In the genomic region with DNA sequence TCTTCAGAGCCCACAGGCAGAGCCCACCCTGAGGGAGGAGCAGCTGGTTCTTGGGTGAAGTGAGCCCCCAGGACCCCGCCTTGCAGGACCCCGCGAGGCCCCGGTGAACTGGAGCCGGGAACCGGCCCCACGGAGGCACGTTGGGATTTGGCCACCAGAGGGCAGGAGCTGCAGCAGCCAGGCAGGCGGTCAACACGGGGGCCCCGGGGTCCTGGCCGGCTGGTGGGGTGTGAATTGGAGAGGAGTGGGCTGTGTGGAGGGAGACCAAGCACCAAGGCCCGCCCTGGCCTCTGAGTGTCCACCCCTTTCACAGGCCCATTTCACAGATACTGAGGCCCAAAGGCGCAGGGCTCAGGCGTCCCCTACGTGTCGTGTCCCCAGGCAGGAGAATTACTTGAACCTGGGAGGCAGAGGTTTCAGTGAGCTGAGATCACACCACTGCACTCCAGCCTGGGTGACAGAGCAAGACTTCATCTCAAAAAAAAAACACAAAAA, we compare ENCODE assay signal across 8 cellular contexts. TPM values are rescaled to one million over a fixed set of nuclear protein-coding genes. Genes with fewer than 3 reads are reported as not detected.
A peak's percentile ranks its signal among the peaks of the same experiment; 100 is the strongest.
DNase-seq lines count a peak whose midpoint lies in the region; ATAC-seq and TF ChIP-seq lines count a peak whose summit lies in the region.

No MANE protein-coding gene starts in this region.

- H3K9me3 ChIP-seq in adipocyte (ENCODE audit: control insufficient read depth, low read length) = no peaks in the 10 kb centered on the region
- H3K9me3 ChIP-seq in left lung = no peaks in the 10 kb centered on the region

- peaks cover 17% of the 10 kb centered on the region for H3K27me3 ChIP-seq in adipocyte (replicated peaks; ENCODE audit: control insufficient read depth, insufficient read depth, low read length)
- H3K27me3 ChIP-seq in left lung = peaks cover 0 to 11% of the 10 kb centered on the region in 2 donors

- H3K4me1 ChIP-seq in adipocyte (ENCODE audit: control insufficient read depth, insufficient read depth, low read length) (peaks cover 12% of the 10 kb centered on the region), left lung (no peaks in the 10 kb centered on the region)

- DNase-seq in AG20443 (ENCODE audit: low spot score) (peak; percentile 75), GM20000 (ENCODE audit: low spot score) (peak; percentile 75), adipocyte (ENCODE audit: low read depth) (peak; percentile 50), left lung (no peak), NCI-H748 treated with DMSO at 0.1 percent for 48 hours (lab: John Stamatoyannopoulos, UW) (no peak)

- ATAC-seq in left lung (peak; percentile 55), GM19328 (IDR thresholded peaks at IDR 0.05; ENCODE audit: unreplicated experiment) (no peak), GM19023 (IDR thresholded peaks at IDR 0.05; ENCODE audit: unreplicated experiment) (no peak), HG03039 (IDR thresholded peaks at IDR 0.05; ENCODE audit: unreplicated experiment) (no peak)

- intact Hi-C loops in left lung (cut with DNase I) = no loop called here

- H3K36me3 ChIP-seq in adipocyte (ENCODE audit: control insufficient read depth, insufficient read depth, low read length, severe bottlenecking) = no peaks in the 10 kb centered on the region
- no peaks in the 10 kb centered on the region for H3K36me3 ChIP-seq in left lung

- no peak overlapping the region for H3K4me3 ChIP-seq in adipocyte (ENCODE audit: low read length)
- H3K4me3 ChIP-seq in left lung = no peak overlapping the region

- H3K27ac ChIP-seq in left lung = no peak overlapping the region

- TF ChIP-seq CTCF in GM20000 (IDR thresholded peaks at IDR 0.05; ENCODE audit: extremely low read depth, missing control alignments) (no peak), left lung (IDR thresholded peaks at IDR 0.05) (peak; percentile 62 to 76)

- H3K9ac ChIP-seq in adipocyte (ENCODE audit: low read length) = no peak overlapping the region

RNA-seq across cellular contexts. Expression of a gene that starts 2.2 kb away (rescaled TPM):
- total RNA-seq in left lung = 1 to 10 TPM in 1 of 2 donors, under 1 TPM in 1; 0.31 to 2.5 TPM

RNA-seq across cellular contexts. Expression of a gene that starts 40.1 kb away (rescaled TPM):
- total RNA-seq in left lung = 1 to 10 TPM in 1 of 2 donors, under 1 TPM in 1; 0.50 to 1.3 TPM

RNA-seq across cellular contexts. Expression of a gene that starts 41.9 kb away (rescaled TPM):
- 10 to 100 TPM; 77.6 to 88.5 TPM for total RNA-seq in left lung

RNA-seq across cellular contexts. Expression of a gene that starts 42.0 kb away (rescaled TPM):
- total RNA-seq in left lung = 10 to 100 TPM in 1 of 2 donors, 1 to 10 TPM in 1; 9.9 to 10.2 TPM

RNA-seq across cellular contexts. Expression of a gene that starts 55.2 kb away (rescaled TPM):
- 1,000 to 10,000 TPM; 1,639 to 1,736 TPM for total RNA-seq in left lung

Comparison
In these comparisons a context has a peak if more than half of its experiments do, and no peak if none do; other contexts are left out.
1. DNase-seq: peak in AG20443 (single experiment), GM20000 (single experiment) and adipocyte (single experiment); none in left lung (0 of 2) and NCI-H748 treated with DMSO at 0.1 percent for 48 hours (single experiment).